8 cellular contexts compared by ENCODE assay signal in the genomic region with DNA sequence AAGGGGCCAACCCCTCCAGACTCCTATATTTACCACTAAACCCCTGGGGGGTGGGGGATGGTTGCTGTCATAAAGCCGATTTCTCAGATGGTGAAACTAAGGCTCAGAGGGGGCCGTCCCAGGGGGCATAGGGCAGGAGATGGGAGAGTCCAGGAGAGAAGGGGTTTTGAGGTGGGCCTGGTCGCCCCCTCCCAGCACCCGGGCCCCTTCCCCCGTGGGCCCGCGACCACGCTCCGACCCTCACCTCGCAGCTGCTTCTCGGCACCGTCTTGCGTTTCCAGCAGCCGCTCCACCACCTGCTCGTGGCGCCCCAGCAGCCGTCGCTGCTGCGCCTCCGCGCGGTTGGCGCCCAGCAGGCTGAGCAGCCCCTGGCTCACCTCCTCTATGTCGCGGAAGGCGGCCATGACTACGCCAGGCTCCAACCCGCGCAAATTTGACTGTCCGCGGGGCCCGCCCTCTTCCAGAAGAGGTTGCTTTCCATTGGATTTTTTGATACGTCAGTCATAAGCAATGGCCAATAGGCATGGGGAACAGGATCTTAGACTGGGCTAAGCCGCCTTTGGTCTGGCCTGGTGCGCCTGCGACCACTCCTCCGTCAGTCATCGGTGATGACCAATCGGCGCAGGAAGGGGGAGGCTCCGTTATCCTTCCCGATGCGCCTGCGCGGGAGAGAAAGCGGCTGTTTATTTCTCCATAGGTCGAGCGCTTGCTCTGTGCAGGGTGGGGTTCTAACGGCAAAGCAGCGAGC. TPM values are rescaled to one million over a fixed set of nuclear protein-coding genes. Genes with fewer than 3 reads are reported as not detected.
DNase-seq lines count a peak whose midpoint lies in the region; TF ChIP-seq lines count a peak whose summit lies in the region.

A gene with protein sequence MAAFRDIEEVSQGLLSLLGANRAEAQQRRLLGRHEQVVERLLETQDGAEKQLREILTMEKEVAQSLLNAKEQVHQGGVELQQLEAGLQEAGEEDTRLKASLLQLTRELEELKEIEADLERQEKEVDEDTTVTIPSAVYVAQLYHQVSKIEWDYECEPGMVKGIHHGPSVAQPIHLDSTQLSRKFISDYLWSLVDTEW (minus strand): TSS at position 410 of the 748 bp plus-strand sequence. CDS start 6 bp downstream, at position 404.

- H3K9ac ChIP-seq in ES-I3 (ENCODE audit: low read depth, low read length): peak within 1 kb of the TSS; percentile 79
- peak within 1 kb of the TSS; percentile 90 for H3K9ac ChIP-seq in MM.1S (ENCODE audit: low read length)
- H3K9ac ChIP-seq in neural cell (ENCODE audit: low read length): peak within 1 kb of the TSS; percentile 46

- H3K36me3 ChIP-seq in ES-I3 (ENCODE audit: insufficient read depth, low read length): no peaks in the 10 kb centered on the region; the same call in 1 of the 2 replicates
- H3K36me3 ChIP-seq in HAP-1 (replicated peaks): peaks cover 16% of the 10 kb centered on the region
- no peaks in the 10 kb centered on the region for H3K36me3 ChIP-seq in MM.1S (replicated peaks; ENCODE audit: insufficient read depth, low read length)
- H3K36me3 ChIP-seq in neural cell (ENCODE audit: insufficient read depth, low read length): no peaks in the 10 kb centered on the region
- H3K36me3 ChIP-seq in stomach: no peaks in the 10 kb centered on the region

- no peaks in the 10 kb centered on the region for H3K27me3 ChIP-seq in HAP-1 (ENCODE audit: low read depth)
- H3K27me3 ChIP-seq in MM.1S (replicated peaks; ENCODE audit: insufficient read depth, low read length): no peaks in the 10 kb centered on the region
- no peaks in the 10 kb centered on the region for H3K27me3 ChIP-seq in neural cell (ENCODE audit: insufficient read depth, low read depth, low read length)
- no peaks in the 10 kb centered on the region for H3K27me3 ChIP-seq in stomach

- H2AFZ ChIP-seq in MM.1S (ENCODE audit: low read length) (peak within 1 kb of the TSS; percentile 93), neural cell (ENCODE audit: low read depth, low read length) (peak within 1 kb of the TSS; percentile 31)

- H3K9me3 ChIP-seq in ES-I3 (ENCODE audit: control insufficient read depth, insufficient read depth, low read length) (no peaks in the 10 kb centered on the region; the same call in 1 of the 2 replicates), HAP-1 (peaks cover 2% of the 10 kb centered on the region; the same call in 1 of the 2 replicates), MM.1S (replicated peaks; ENCODE audit: insufficient read depth, low read length) (no peaks in the 10 kb centered on the region), neural cell (ENCODE audit: low read length) (no peaks in the 10 kb centered on the region), stomach (no peaks in the 10 kb centered on the region)

- peak within 1 kb of the TSS; percentile 7; the same call in 1 of the 2 replicates for H3K27ac ChIP-seq in MM.1S (ENCODE audit: low read length)
- peak within 1 kb of the TSS; percentile 54 for H3K27ac ChIP-seq in neural cell (ENCODE audit: low read length)
- peak within 1 kb of the TSS; percentile 6 to 88 (median 81) for H3K27ac ChIP-seq in stomach

- intact Hi-C loops in stomach (cut with DNase I; ENCODE audit: low total_unique reads): no loop called here

- peak; percentile 30 for TF ChIP-seq RAD21 in neural cell (conservative IDR thresholded peaks at IDR 0.05)

- TF ChIP-seq CTCF in MM.1S (IDR thresholded peaks at IDR 0.05; ENCODE audit: low read length) (no peak), fibroblast of villous mesenchyme (IDR thresholded peaks at IDR 0.05; ENCODE audit: insufficient read depth, low read depth, low read length) (no peak), neural cell (IDR thresholded peaks at IDR 0.05; ENCODE audit: poor library complexity, severe bottlenecking) (peak; percentile 52), stomach (IDR thresholded peaks at IDR 0.05) (no peak)

- TF ChIP-seq EP300 in neural cell (conservative IDR thresholded peaks at IDR 0.05; ENCODE audit: poor library complexity, severe bottlenecking): no peak
- TF ChIP-seq EP300 in stomach (IDR thresholded peaks at IDR 0.05): no peak

- H3K9me2 ChIP-seq in MM.1S (replicated peaks; ENCODE audit: insufficient read depth, low read length): no peaks in the 10 kb centered on the region
- H3K9me2 ChIP-seq in neural cell (ENCODE audit: insufficient read depth, low read length): no peaks in the 10 kb centered on the region

- TF ChIP-seq POLR2A in stomach (IDR thresholded peaks at IDR 0.05): no peak

- no peaks in the 10 kb centered on the region for H4K20me1 ChIP-seq in MM.1S (ENCODE audit: insufficient read depth, low read length)
- no peaks in the 10 kb centered on the region for H4K20me1 ChIP-seq in neural cell (ENCODE audit: insufficient read depth)

- peak; percentile 98 for DNase-seq in HAP-1 (ENCODE audit: low spot score in 2 of 2)
- peak; percentile 99 for DNase-seq in MM.1S
- peak; percentile 88 for DNase-seq in SIG-M5 (lab: John Stamatoyannopoulos, UW)
- DNase-seq in activated gamma-delta T cell (lab: John Stamatoyannopoulos, UW): peak; percentile 69
- peak; percentile 99 for DNase-seq in fibroblast of villous mesenchyme (ENCODE audit: low read depth)
- DNase-seq in stomach: peak; percentile 94

- WGBS in stomach, 5 donors: 0 to 1% (median 1%) methylated on average over 37 to 50 of the region's 50 CpGs

- H3K79me2 ChIP-seq in MM.1S (ENCODE audit: low read length) (peaks cover 45% of the 10 kb centered on the region), neural cell (replicated peaks; ENCODE audit: insufficient read depth, low read length) (peaks cover 4% of the 10 kb centered on the region)

- H3F3A ChIP-seq in MM.1S (ENCODE audit: insufficient read depth, low read length) (no peaks in the 10 kb centered on the region), neural cell (ENCODE audit: insufficient read depth, low read length, poor library complexity, severe bottlenecking) (no peaks in the 10 kb centered on the region)

- peak within 1 kb of the TSS; percentile 90 for H3K4me2 ChIP-seq in MM.1S (ENCODE audit: low read depth, low read length)
- H3K4me2 ChIP-seq in neural cell (ENCODE audit: low read length): peak within 1 kb of the TSS; percentile 48

- in situ Hi-C loops in HAP-1 (cut with MboI; ENCODE audit: low sequenced_read_pairs): no loop called here

- H3K4me1 ChIP-seq in ES-I3 (ENCODE audit: insufficient read depth, low read length): no peaks in the 10 kb centered on the region; the same call in 1 of the 2 replicates
- H3K4me1 ChIP-seq in HAP-1: peaks cover 5% of the 10 kb centered on the region
- peaks cover 10% of the 10 kb centered on the region; the same call in 1 of the 2 replicates for H3K4me1 ChIP-seq in MM.1S (ENCODE audit: low read length)
- H3K4me1 ChIP-seq in stomach: peaks cover 44 to 97% (median 66%) of the 10 kb centered on the region in 4 donors

- H3K4me3 ChIP-seq in HAP-1 (peak within 1 kb of the TSS; percentile 99), MM.1S (ENCODE audit: low read length) (peak within 1 kb of the TSS; percentile 98), fibroblast of villous mesenchyme (ENCODE audit: low read depth, low read length) (peak within 1 kb of the TSS; percentile 85), neural cell (ENCODE audit: low read length) (peak within 1 kb of the TSS; percentile 81), stomach (peak within 1 kb of the TSS; percentile 52 to 73 (median 66))

TF ChIP-seq in neural cell, 6 proteins besides CTCF, POLR2A, EP300 and RAD21:
- TF ChIP-seq POLR2AphosphoS5 (IDR thresholded peaks at IDR 0.05) (peak; percentile 24), TAF1 (IDR thresholded peaks at IDR 0.05; ENCODE audit: low read depth) (no peak), EZH2 (IDR thresholded peaks at IDR 0.05; ENCODE audit: borderline replicate concordance, insufficient read depth, low read length, poor library complexity, severe bottlenecking) (no peak), SMC3 (conservative IDR thresholded peaks at IDR 0.05; ENCODE audit: poor library complexity) (peak; percentile 47), MXI1 (conservative IDR thresholded peaks at IDR 0.05; ENCODE audit: poor library complexity, severe bottlenecking) (peak; percentile 98)
- TF ChIP-seq, protein P1, sequence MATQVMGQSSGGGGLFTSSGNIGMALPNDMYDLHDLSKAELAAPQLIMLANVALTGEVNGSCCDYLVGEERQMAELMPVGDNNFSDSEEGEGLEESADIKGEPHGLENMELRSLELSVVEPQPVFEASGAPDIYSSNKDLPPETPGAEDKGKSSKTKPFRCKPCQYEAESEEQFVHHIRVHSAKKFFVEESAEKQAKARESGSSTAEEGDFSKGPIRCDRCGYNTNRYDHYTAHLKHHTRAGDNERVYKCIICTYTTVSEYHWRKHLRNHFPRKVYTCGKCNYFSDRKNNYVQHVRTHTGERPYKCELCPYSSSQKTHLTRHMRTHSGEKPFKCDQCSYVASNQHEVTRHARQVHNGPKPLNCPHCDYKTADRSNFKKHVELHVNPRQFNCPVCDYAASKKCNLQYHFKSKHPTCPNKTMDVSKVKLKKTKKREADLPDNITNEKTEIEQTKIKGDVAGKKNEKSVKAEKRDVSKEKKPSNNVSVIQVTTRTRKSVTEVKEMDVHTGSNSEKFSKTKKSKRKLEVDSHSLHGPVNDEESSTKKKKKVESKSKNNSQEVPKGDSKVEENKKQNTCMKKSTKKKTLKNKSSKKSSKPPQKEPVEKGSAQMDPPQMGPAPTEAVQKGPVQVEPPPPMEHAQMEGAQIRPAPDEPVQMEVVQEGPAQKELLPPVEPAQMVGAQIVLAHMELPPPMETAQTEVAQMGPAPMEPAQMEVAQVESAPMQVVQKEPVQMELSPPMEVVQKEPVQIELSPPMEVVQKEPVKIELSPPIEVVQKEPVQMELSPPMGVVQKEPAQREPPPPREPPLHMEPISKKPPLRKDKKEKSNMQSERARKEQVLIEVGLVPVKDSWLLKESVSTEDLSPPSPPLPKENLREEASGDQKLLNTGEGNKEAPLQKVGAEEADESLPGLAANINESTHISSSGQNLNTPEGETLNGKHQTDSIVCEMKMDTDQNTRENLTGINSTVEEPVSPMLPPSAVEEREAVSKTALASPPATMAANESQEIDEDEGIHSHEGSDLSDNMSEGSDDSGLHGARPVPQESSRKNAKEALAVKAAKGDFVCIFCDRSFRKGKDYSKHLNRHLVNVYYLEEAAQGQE (IDR thresholded peaks at IDR 0.05; ENCODE audit: borderline replicate concordance): no peak
TF ChIP-seq in neural cell: peak in this region for 3.

RNA-seq across cellular contexts. Expression of the gene that starts here (rescaled TPM):
- total RNA-seq in fibroblast of villous mesenchyme (39.7 and 44.5 TPM in 2 replicates), stomach (10 to 100 TPM in 3 of 5 donors, not detected in 2; 11.9 to 20.4 (median 18.7) TPM)
- polyA plus RNA-seq in neural cell (0.40 and 2.5 TPM in 2 replicates), stomach (1 to 10 TPM; 3.7 to 6.5 (median 5.0) TPM)
- 1.7 and 2.2 TPM in 2 replicates for polyA minus RNA-seq in neural cell

Comparison
In these comparisons a context has a peak if more than half of its experiments do, and no peak if none do; other contexts are left out.
1. Peak in every context shown above with its lines: DNase-seq, H3K4me3 ChIP-seq and H3K27ac ChIP-seq.
2. H3K27ac ChIP-seq: peak in every context shown above with its lines; median percentile 81 in stomach; 54 in neural cell; 7 in MM.1S.